In the genomic region with DNA sequence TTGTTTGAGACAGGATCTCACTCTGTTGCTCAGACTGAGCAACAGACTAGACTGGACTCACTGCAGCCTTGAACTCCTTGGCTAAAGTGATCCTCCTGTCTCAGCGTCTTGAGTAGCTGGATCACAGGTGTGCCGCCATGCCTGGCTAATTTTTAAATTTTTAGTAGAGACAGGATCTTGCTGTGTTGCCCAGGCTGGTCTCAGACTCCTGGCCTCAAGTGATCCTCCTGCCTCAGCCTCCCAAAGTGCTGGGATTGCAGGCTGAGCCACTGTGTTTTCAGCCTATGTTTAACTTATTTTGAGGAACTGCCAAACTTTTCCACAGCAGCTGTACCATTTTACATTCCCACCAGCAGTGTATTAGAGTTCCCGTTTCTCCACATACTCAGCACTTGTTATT, we compare ENCODE assay signal across 1 cellular context.
A peak's percentile ranks its signal among the peaks of the same experiment; 100 is the strongest.
TF ChIP-seq lines count a peak whose summit lies in the region.

No MANE protein-coding gene starts in this region.

TF ChIP-seq in HepG2, 621 proteins besides CTCF, POLR2A, EP300 and RAD21:
- TF ChIP-seq EZH2 (conservative IDR thresholded peaks at IDR 0.05; ENCODE audit: low read depth, low read length) (no peak), GATA4 (IDR thresholded peaks at IDR 0.05; ENCODE audit: borderline replicate concordance, low read depth) (no peak), ZMYM4 (CRISPR knock-in tag; IDR thresholded peaks at IDR 0.05) (no peak), PAF1 (CRISPR knock-in tag; IDR thresholded peaks at IDR 0.05) (no peak), ZNF121 (CRISPR knock-in tag; IDR thresholded peaks at IDR 0.05) (0 out of 2 replicates have a peak, but pooled peaks have one; percentile 32), KDM4B (CRISPR knock-in tag; IDR thresholded peaks at IDR 0.05) (no peak), TRIM24 (CRISPR knock-in tag; IDR thresholded peaks at IDR 0.05) (no peak), KDM5A (IDR thresholded peaks at IDR 0.05; ENCODE audit: borderline replicate concordance, low read length) (no peak)
- TF ChIP-seq, protein P1, sequence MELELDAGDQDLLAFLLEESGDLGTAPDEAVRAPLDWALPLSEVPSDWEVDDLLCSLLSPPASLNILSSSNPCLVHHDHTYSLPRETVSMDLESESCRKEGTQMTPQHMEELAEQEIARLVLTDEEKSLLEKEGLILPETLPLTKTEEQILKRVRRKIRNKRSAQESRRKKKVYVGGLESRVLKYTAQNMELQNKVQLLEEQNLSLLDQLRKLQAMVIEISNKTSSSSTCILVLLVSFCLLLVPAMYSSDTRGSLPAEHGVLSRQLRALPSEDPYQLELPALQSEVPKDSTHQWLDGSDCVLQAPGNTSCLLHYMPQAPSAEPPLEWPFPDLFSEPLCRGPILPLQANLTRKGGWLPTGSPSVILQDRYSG (CRISPR knock-in tag; IDR thresholded peaks at IDR 0.05): no peak
- TF ChIP-seq, protein P2, sequence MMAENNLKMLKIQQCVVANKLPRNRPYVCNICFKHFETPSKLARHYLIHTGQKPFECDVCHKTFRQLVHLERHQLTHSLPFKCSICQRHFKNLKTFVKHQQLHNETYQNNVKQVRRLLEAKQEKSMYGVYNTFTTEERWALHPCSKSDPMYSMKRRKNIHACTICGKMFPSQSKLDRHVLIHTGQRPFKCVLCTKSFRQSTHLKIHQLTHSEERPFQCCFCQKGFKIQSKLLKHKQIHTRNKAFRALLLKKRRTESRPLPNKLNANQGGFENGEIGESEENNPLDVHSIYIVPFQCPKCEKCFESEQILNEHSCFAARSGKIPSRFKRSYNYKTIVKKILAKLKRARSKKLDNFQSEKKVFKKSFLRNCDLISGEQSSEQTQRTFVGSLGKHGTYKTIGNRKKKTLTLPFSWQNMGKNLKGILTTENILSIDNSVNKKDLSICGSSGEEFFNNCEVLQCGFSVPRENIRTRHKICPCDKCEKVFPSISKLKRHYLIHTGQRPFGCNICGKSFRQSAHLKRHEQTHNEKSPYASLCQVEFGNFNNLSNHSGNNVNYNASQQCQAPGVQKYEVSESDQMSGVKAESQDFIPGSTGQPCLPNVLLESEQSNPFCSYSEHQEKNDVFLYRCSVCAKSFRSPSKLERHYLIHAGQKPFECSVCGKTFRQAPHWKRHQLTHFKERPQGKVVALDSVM (CRISPR knock-in tag; IDR thresholded peaks at IDR 0.05): peak; percentile 68
- TF ChIP-seq, protein P3, sequence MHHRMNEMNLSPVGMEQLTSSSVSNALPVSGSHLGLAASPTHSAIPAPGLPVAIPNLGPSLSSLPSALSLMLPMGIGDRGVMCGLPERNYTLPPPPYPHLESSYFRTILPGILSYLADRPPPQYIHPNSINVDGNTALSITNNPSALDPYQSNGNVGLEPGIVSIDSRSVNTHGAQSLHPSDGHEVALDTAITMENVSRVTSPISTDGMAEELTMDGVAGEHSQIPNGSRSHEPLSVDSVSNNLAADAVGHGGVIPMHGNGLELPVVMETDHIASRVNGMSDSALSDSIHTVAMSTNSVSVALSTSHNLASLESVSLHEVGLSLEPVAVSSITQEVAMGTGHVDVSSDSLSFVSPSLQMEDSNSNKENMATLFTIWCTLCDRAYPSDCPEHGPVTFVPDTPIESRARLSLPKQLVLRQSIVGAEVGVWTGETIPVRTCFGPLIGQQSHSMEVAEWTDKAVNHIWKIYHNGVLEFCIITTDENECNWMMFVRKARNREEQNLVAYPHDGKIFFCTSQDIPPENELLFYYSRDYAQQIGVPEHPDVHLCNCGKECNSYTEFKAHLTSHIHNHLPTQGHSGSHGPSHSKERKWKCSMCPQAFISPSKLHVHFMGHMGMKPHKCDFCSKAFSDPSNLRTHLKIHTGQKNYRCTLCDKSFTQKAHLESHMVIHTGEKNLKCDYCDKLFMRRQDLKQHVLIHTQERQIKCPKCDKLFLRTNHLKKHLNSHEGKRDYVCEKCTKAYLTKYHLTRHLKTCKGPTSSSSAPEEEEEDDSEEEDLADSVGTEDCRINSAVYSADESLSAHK (CRISPR knock-in tag; IDR thresholded peaks at IDR 0.05; ENCODE audit: borderline replicate concordance): no peak
